8 cellular contexts compared by ENCODE assay signal in the genomic region with DNA sequence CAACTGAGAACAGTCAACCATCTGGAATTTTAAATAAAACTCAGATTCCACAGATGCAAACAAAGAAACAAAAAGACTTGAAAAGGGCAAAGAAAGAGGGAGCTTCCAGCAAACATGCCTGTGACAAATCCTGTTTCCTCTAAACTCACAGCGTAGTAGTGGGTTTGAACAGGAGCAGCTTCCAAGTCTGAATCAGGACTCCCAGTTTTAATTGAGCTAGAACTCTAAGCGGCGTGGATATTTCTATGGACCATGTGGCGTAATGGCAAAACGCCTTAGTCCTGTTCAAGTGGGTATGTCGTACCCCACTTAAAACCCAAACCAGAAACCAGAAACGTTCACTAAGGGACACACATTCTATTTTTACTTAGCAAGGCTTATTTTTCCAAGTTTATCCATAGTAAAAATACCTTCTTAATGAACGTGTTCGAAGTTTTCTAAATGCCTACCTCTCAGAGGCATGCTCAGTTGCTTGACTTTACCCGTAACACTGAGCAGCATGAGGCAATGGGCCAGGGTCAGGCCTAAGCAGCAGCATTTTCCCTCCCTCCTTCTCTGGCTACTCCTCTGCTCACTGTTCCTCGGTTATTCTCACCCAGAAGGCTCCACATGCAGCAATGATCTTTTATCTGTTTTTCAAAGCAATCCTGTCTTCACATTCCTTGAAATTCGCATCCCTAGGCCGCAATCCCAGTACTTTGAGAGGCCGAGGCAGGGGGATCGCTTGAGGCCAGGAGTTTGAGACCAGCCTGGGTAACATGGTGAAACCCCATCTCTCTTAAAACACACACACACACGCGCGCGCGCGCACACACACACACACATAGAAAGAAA.
DNase-seq lines count a peak whose midpoint lies in the region; ATAC-seq, FAIRE-seq and TF ChIP-seq lines count a peak whose summit lies in the region.

No MANE protein-coding gene starts in this region.

- H3K9me3 ChIP-seq in left ventricle myocardium inferior (replicated peaks) (no peaks in the 10 kb centered on the region), kidney (ENCODE audit: control insufficient read depth in 1 of 2, low read length in 2 of 2) (no peaks in the 10 kb centered on the region)

- H3K4me1 ChIP-seq in left ventricle myocardium inferior (peaks cover 50% of the 10 kb centered on the region), kidney (ENCODE audit: control insufficient read depth in 1 of 2, insufficient read depth in 1 of 2, low read depth in 1 of 2, low read length in 2 of 2) (peaks cover 9 to 21% of the 10 kb centered on the region in 2 donors)

- no peak overlapping the region for H3K4me3 Mint-ChIP-seq in activated naive CD8-positive, alpha-beta T cell

- peak overlapping the region; percentile 98 for H3K27ac Mint-ChIP-seq in activated naive CD8-positive, alpha-beta T cell

- TF ChIP-seq CTCF in left ventricle myocardium inferior (IDR thresholded peaks at IDR 0.05; ENCODE audit: borderline replicate concordance) (no peak), kidney (IDR thresholded peaks at IDR 0.05; ENCODE audit: borderline replicate concordance, extremely low read depth, insufficient read depth) (no peak)

- DNase-seq in GM12891 (ENCODE audit: insufficient read length, low spot score) (no peak), left ventricle myocardium inferior (no peak), kidney (no peak), 8988T (no peak), SW 1271 (lab: John Stamatoyannopoulos, UW) (no peak)
- peak; percentile 21 for DNase-seq in stimulated activated CD8-positive, alpha-beta memory T cell treated with anti-CD3 and anti-CD28 coated beads, Interleukin-4, amount 100 ng/mL, for 48 hours

- peak overlapping the region; percentile 95 for H3K27ac ChIP-seq in left ventricle myocardium inferior (replicated peaks)
- peak overlapping the region in 1 of 2 donors; percentile 92 for H3K27ac ChIP-seq in kidney (ENCODE audit: low read depth in 2 of 2, low read length in 2 of 2)

- no peak overlapping the region for H3K9ac ChIP-seq in kidney (ENCODE audit: low read length in 2 of 2)

- FAIRE-seq in GM12891 (lab: Jason Lieb, UNC) (no peak), kidney (lab: Jason Lieb, UNC) (no peak)

- H3K4me3 ChIP-seq in left ventricle myocardium inferior (no peak overlapping the region), kidney (ENCODE audit: low read length in 2 of 2) (no peak overlapping the region)

- ATAC-seq in HG03520 (IDR thresholded peaks at IDR 0.05; ENCODE audit: unreplicated experiment), result no peak

- TF ChIP-seq POLR2A in GM12891 (IDR thresholded peaks at IDR 0.05; ENCODE audit: low read depth, low read length), result peak; percentile 33; the same call in 1 of the 2 replicates

- intact Hi-C loops in left ventricle myocardium inferior (cut with micrococcal nuclease) (no loop called here), kidney (cut with DNase I) (no loop called here)

- H3K4me1 Mint-ChIP-seq in activated naive CD8-positive, alpha-beta T cell (ENCODE audit: low read depth), result peaks cover 76% of the 10 kb centered on the region

- H3K36me3 Mint-ChIP-seq in activated naive CD8-positive, alpha-beta T cell, result peaks cover 9% of the 10 kb centered on the region

- H3K36me3 ChIP-seq in left ventricle myocardium inferior (no peaks in the 10 kb centered on the region), kidney (ENCODE audit: control insufficient read depth in 1 of 2, insufficient read depth in 2 of 2, low read length in 2 of 2) (no peaks in the 10 kb centered on the region)

- H3K27me3 ChIP-seq in left ventricle myocardium inferior (ENCODE audit: low read depth), result no peaks in the 10 kb centered on the region

- H3K9me3 Mint-ChIP-seq in activated naive CD8-positive, alpha-beta T cell (ENCODE audit: low read depth), result no peaks in the 10 kb centered on the region

- no peaks in the 10 kb centered on the region for H3K27me3 Mint-ChIP-seq in activated naive CD8-positive, alpha-beta T cell

TF ChIP-seq in GM12891, 5 proteins besides CTCF, POLR2A, EP300 and RAD21:
- TF ChIP-seq SPI1 (IDR thresholded peaks at IDR 0.05; ENCODE audit: low read depth, low read length), result no peak
- no peak for TF ChIP-seq POU2F2 (IDR thresholded peaks at IDR 0.05; ENCODE audit: low read depth, low read length)
- TF ChIP-seq PAX5 (IDR thresholded peaks at IDR 0.05; ENCODE audit: insufficient read depth, low read length, severe bottlenecking), result no peak
- peak; percentile 38; the same call in 1 of the 2 replicates for TF ChIP-seq POLR2AphosphoS5 (IDR thresholded peaks at IDR 0.05; ENCODE audit: low read depth, low read length)
- TF ChIP-seq TAF1 (IDR thresholded peaks at IDR 0.05; ENCODE audit: low read depth, low read length), result no peak
TF ChIP-seq in GM12891: peak in this region for 1.
